ENCODE assay signal across 13 cellular contexts in the genomic region with DNA sequence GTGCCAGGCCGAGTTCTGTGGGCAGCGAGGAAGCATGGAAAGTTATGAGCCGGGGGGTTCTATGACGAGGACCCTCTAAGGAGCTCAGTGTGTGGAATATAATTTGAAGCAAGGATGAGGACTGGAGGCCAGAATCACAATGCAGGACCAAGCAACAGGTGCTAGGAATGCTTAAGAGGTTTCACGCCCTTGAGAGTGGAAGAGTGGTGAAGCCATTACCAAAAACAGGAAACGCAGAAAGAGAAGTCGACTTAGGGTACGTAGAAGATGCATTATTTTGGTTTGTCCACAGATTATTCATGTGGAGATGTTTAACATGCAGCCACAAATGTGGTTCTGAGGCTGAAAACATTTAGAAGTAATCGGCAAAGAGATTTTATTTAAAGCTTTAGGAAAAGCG.
DNase-seq lines count a peak whose midpoint lies in the region; ATAC-seq and TF ChIP-seq lines count a peak whose summit lies in the region.
"Had no signal": no experiment of that assay in that cellular context is flagged by ENCODE, and none has a peak within 500 bp of the region (broad histone marks: within the 10 kb centered on the region; RNA-seq: fewer than 3 reads in every experiment).

No MANE protein-coding gene starts in this region.

- POLR2A ChIA-PET in CD4-positive, alpha-beta memory T cell (lab: Charles Lee; ENCODE audit: partially characterized antibody): interaction anchor here (0.9 to 1.8 kb wide), 9 partner anchors 9 to 78 kb away, joined by 3 to 8 read pairs (median 3); a partner anchor contains a TSS
- POLR2A ChIA-PET in activated CD4-positive, alpha-beta memory T cell treated with anti-CD3 and anti-CD28 coated beads for 36 hours (lab: Charles Lee): interaction anchor here (1.9 kb wide), 1 partner anchor 10 kb away, joined by 6 read pairs; no protein-coding TSS in a partner anchor

- ATAC-seq in GM18909 (IDR thresholded peaks at IDR 0.05; ENCODE audit: poor library complexity, unreplicated experiment) (peak; percentile 31), naive B cell (ENCODE audit: low read depth in 2 of 2) (peak; percentile 81), HG03097 (IDR thresholded peaks at IDR 0.05; ENCODE audit: low FRiP score, unreplicated experiment) (no peak), HG02973 (IDR thresholded peaks at IDR 0.05; ENCODE audit: unreplicated experiment) (no peak)

- CTCF ChIA-PET in CD4-positive, alpha-beta memory T cell (lab: Charles Lee; ENCODE audit: partially characterized antibody): interaction anchor here (0.8 to 1.3 kb wide), 5 partner anchors 9 to 642 kb away, joined by 3 read pairs; no protein-coding TSS in a partner anchor
- CTCF ChIA-PET in activated CD4-positive, alpha-beta memory T cell treated with anti-CD3 and anti-CD28 coated beads for 36 hours (lab: Charles Lee): interaction anchor here (0.6 kb wide), 1 partner anchor 11 kb away, joined by 3 read pairs; no protein-coding TSS in a partner anchor

- TF ChIP-seq CTCF in HFFc6 (IDR thresholded peaks at IDR 0.05): no peak

- H3K4me3 ChIP-seq in CD4-positive, alpha-beta memory T cell (ENCODE audit: low read length in 2 of 2): no peak overlapping the region
- H3K4me3 ChIP-seq: esophagus squamous epithelium, upper lobe of left lung had no signal

- H3K27ac ChIP-seq in CD4-positive, alpha-beta memory T cell (ENCODE audit: low read depth, low read length): no peak overlapping the region

- H3K27ac Mint-ChIP-seq in CD4-positive, alpha-beta memory T cell: peak overlapping the region; percentile 74 to 98 (median 87)
- H3K27ac Mint-ChIP-seq in activated CD4-positive, alpha-beta memory T cell treated with anti-CD3 and anti-CD28 coated beads for 36 hours: peak overlapping the region; percentile 72
- H3K27ac Mint-ChIP-seq in naive B cell: peak overlapping the region; percentile 81 to 98 (median 94)
- no peak overlapping the region; the same call in 1 of the 2 replicates for H3K27ac Mint-ChIP-seq in HFFc6

- no peaks in the 10 kb centered on the region for H3K9me3 ChIP-seq in CD4-positive, alpha-beta memory T cell (ENCODE audit: control insufficient read depth in 1 of 2, low read length in 2 of 2)
- H3K9me3 ChIP-seq: esophagus squamous epithelium, upper lobe of left lung had no signal

- peaks cover 100% of the 10 kb centered on the region for H3K4me1 ChIP-seq in CD4-positive, alpha-beta memory T cell (ENCODE audit: insufficient read depth, low read length)

- no peaks in the 10 kb centered on the region for H3K36me3 ChIP-seq in CD4-positive, alpha-beta memory T cell (ENCODE audit: insufficient read depth, low read length)
- H3K36me3 ChIP-seq: esophagus squamous epithelium, upper lobe of left lung had no signal

- no peaks in the 10 kb centered on the region for H3K27me3 ChIP-seq in CD4-positive, alpha-beta memory T cell (ENCODE audit: insufficient read depth, low read length)
- H3K27me3 ChIP-seq: esophagus squamous epithelium, upper lobe of left lung had no signal

- H3K4me1 Mint-ChIP-seq in CD4-positive, alpha-beta memory T cell: peaks cover 73 to 95% (median 88%) of the 10 kb centered on the region in 4 donors
- peaks cover 83% of the 10 kb centered on the region for H3K4me1 Mint-ChIP-seq in activated CD4-positive, alpha-beta memory T cell treated with anti-CD3 and anti-CD28 coated beads for 36 hours (ENCODE audit: low read depth)
- H3K4me1 Mint-ChIP-seq in naive B cell (peaks cover 52 to 84% (median 77%) of the 10 kb centered on the region in 3 donors), HFFc6 (ENCODE audit: low read depth) (peaks cover 22% of the 10 kb centered on the region)

- H3K36me3 Mint-ChIP-seq in CD4-positive, alpha-beta memory T cell: peaks cover 19 to 21% of the 10 kb centered on the region in 2 donors
- peaks cover 3% of the 10 kb centered on the region for H3K36me3 Mint-ChIP-seq in activated CD4-positive, alpha-beta memory T cell treated with anti-CD3 and anti-CD28 coated beads for 36 hours
- H3K36me3 Mint-ChIP-seq in naive B cell: peaks cover 8 to 17% of the 10 kb centered on the region in 2 donors
- peaks cover 13% of the 10 kb centered on the region; the same call in 1 of the 2 replicates for H3K36me3 Mint-ChIP-seq in HFFc6 (ENCODE audit: low read depth)

- intact Hi-C loops in CD4-positive, alpha-beta memory T cell (cut with micrococcal nuclease): loop anchor here (1.0 kb wide), 1 partner anchor 14 kb away; no protein-coding TSS in a partner anchor
- intact Hi-C loops in activated CD4-positive, alpha-beta memory T cell treated with anti-CD3 and anti-CD28 coated beads for 36 hours (cut with micrococcal nuclease): no loop called here

- DNase-seq in CD4-positive, alpha-beta memory T cell: no peak
- DNase-seq in activated CD4-positive, alpha-beta memory T cell treated with anti-CD3 and anti-CD28 coated beads for 36 hours: no peak
- no peak for DNase-seq in naive B cell
- no peak for DNase-seq in HFFc6
- no peak for DNase-seq in HCEC 1CT
- DNase-seq: C1 segment of cervical spinal cord, esophagus squamous epithelium, Right ventricle myocardium superior, T1000, upper lobe of left lung had no signal

- H3K27me3 Mint-ChIP-seq in CD4-positive, alpha-beta memory T cell: no peaks in the 10 kb centered on the region
- no peaks in the 10 kb centered on the region for H3K27me3 Mint-ChIP-seq in activated CD4-positive, alpha-beta memory T cell treated with anti-CD3 and anti-CD28 coated beads for 36 hours
- H3K27me3 Mint-ChIP-seq in naive B cell (no peaks in the 10 kb centered on the region), HFFc6 (ENCODE audit: insufficient read depth) (peaks cover 1% of the 10 kb centered on the region; the same call in 1 of the 2 replicates)

- peaks cover 0 to 3% (median 0%) of the 10 kb centered on the region in 8 donors for H3K9me3 Mint-ChIP-seq in CD4-positive, alpha-beta memory T cell
- peaks cover 4% of the 10 kb centered on the region for H3K9me3 Mint-ChIP-seq in activated CD4-positive, alpha-beta memory T cell treated with anti-CD3 and anti-CD28 coated beads for 36 hours
- H3K9me3 Mint-ChIP-seq in naive B cell (peaks cover 0 to 10% (median 2%) of the 10 kb centered on the region in 7 donors), HFFc6 (no peaks in the 10 kb centered on the region)

- H3K4me3 Mint-ChIP-seq in CD4-positive, alpha-beta memory T cell: peak overlapping the region in 7 of 8 donors; percentile 11 to 85 (median 54)
- H3K4me3 Mint-ChIP-seq in activated CD4-positive, alpha-beta memory T cell treated with anti-CD3 and anti-CD28 coated beads for 36 hours: no peak overlapping the region
- peak overlapping the region in 7 of 8 donors; percentile 38 to 88 (median 86) for H3K4me3 Mint-ChIP-seq in naive B cell
- no peak overlapping the region for H3K4me3 Mint-ChIP-seq in HFFc6

Comparison
In these comparisons a context has a peak if more than half of its experiments do, and no peak if none do; other contexts are left out.
1. H3K4me3 Mint-ChIP-seq: peak in CD4-positive, alpha-beta memory T cell (7 of 8) and naive B cell (7 of 8); none in activated CD4-positive, alpha-beta memory T cell treated with anti-CD3 and anti-CD28 coated beads for 36 hours (single experiment) and HFFc6 (single experiment).
2. ATAC-seq: peak in GM18909 (single experiment) and naive B cell (2 of 2); none in HG03097 (single experiment) and HG02973 (single experiment).